In the genomic region with DNA sequence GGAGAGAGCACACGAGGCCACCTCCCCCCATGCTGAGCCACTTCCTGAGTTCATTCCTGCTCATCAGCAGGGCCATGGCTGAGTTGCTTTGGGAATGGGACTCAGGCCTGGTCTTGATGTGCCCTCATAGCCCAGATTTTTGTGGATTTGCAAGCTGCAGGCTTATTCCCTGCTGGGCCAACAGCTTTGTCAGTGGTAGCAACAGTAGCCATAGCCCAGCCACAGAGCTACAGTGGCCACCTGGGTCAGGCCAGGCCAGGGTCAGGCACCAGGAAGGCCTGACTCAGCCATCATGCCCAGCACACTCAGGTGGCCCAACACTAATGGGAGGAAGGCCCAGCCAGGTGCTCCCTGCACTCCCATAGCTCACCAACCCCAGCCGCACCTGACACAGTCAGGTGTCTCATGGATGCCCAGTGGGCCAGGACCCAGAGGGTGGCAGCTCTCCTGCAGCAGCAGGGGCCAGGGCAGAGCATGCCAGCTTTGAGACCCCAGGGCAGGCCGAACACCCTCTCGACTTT, we compare ENCODE assay signal across 14 cellular contexts. TPM values are rescaled to one million over a fixed set of nuclear protein-coding genes. Genes with fewer than 3 reads are reported as not detected.
DNase-seq lines count a peak whose midpoint lies in the region; ATAC-seq and TF ChIP-seq lines count a peak whose summit lies in the region.
"Had no signal": no experiment of that assay in that cellular context is flagged by ENCODE, and none has a peak within 500 bp of the region (broad histone marks: within the 10 kb centered on the region; RNA-seq: fewer than 3 reads in every experiment).

No MANE protein-coding gene starts in this region.

- POLR2A ChIA-PET in activated CD4-positive, alpha-beta memory T cell treated with anti-CD3 and anti-CD28 coated beads for 36 hours (lab: Charles Lee), result no interaction called here

- TF ChIP-seq CTCF in mucosa of descending colon (IDR thresholded peaks at IDR 0.05) (no peak), WERI-Rb-1 (IDR thresholded peaks at IDR 0.05; ENCODE audit: low read depth, low read length) (no peak)

- H2AFZ ChIP-seq in ACC112 (ENCODE audit: low read length, unreplicated experiment), result no peak overlapping the region

- no peak for ATAC-seq in effector memory CD8-positive, alpha-beta T cell (replicated peaks)
- ATAC-seq in mucosa of descending colon, result peak; percentile 27
- no peak for ATAC-seq in HG03521 (IDR thresholded peaks at IDR 0.05; ENCODE audit: unreplicated experiment)

- H3K27me3 ChIP-seq in ACC112 (ENCODE audit: insufficient read depth, low read length) (no peaks in the 10 kb centered on the region), WERI-Rb-1 (ENCODE audit: insufficient read depth, low read depth, severe bottlenecking) (no peaks in the 10 kb centered on the region)
- H3K27me3 ChIP-seq: BE2C, ovary had no signal

- peak overlapping the region; percentile 46 to 49 for H3K27ac Mint-ChIP-seq in effector memory CD8-positive, alpha-beta T cell
- H3K27ac Mint-ChIP-seq in activated CD4-positive, alpha-beta memory T cell treated with anti-CD3 and anti-CD28 coated beads for 36 hours, result no peak overlapping the region

- no peaks in the 10 kb centered on the region for H3K9me3 ChIP-seq in mucosa of descending colon
- H3K9me3 ChIP-seq in WERI-Rb-1 (ENCODE audit: severe bottlenecking), result no peaks in the 10 kb centered on the region
- H3K9me3 ChIP-seq: BE2C, ovary, thoracic aorta had no signal

- peaks cover 5% of the 10 kb centered on the region for H3K36me3 Mint-ChIP-seq in effector memory CD8-positive, alpha-beta T cell (ENCODE audit: insufficient read depth)
- H3K36me3 Mint-ChIP-seq in activated CD4-positive, alpha-beta memory T cell treated with anti-CD3 and anti-CD28 coated beads for 36 hours, result no peaks in the 10 kb centered on the region
- H3K36me3 Mint-ChIP-seq: activated naive CD4-positive, alpha-beta T cell treated with anti-CD3 and anti-CD28 coated beads, Interleukin-2, amount 50 U/mL, for 24 hours had no signal

- H3K27me3 Mint-ChIP-seq in effector memory CD8-positive, alpha-beta T cell, result peaks cover 0 to 6% of the 10 kb centered on the region in 2 donors
- H3K27me3 Mint-ChIP-seq in activated CD4-positive, alpha-beta memory T cell treated with anti-CD3 and anti-CD28 coated beads for 36 hours, result no peaks in the 10 kb centered on the region
- H3K27me3 Mint-ChIP-seq: activated naive CD4-positive, alpha-beta T cell treated with anti-CD3 and anti-CD28 coated beads, Interleukin-2, amount 50 U/mL, for 24 hours had no signal

- no peaks in the 10 kb centered on the region for H3K9me3 Mint-ChIP-seq in effector memory CD8-positive, alpha-beta T cell
- H3K9me3 Mint-ChIP-seq in activated CD4-positive, alpha-beta memory T cell treated with anti-CD3 and anti-CD28 coated beads for 36 hours, result no peaks in the 10 kb centered on the region
- H3K9me3 Mint-ChIP-seq: activated naive CD4-positive, alpha-beta T cell treated with anti-CD3 and anti-CD28 coated beads, Interleukin-2, amount 50 U/mL, for 24 hours had no signal

- intact Hi-C loops in mucosa of descending colon (cut with DNase I, micrococcal nuclease), result no loop called here
- intact Hi-C loops in activated CD4-positive, alpha-beta memory T cell treated with anti-CD3 and anti-CD28 coated beads for 36 hours (cut with micrococcal nuclease), result no loop called here

- H3K27ac ChIP-seq in ACC112 (ENCODE audit: low read depth, low read length) (peak overlapping the region; percentile 35; the same call in 1 of the 2 replicates), WERI-Rb-1 (no peak overlapping the region)
- H3K27ac ChIP-seq: ovary, SK-N-MC, thoracic aorta had no signal

- peaks cover 17% of the 10 kb centered on the region for H3K4me1 ChIP-seq in ACC112 (ENCODE audit: control insufficient read depth, insufficient read depth, low read length, unreplicated experiment)
- peaks cover 4% of the 10 kb centered on the region for H3K4me1 ChIP-seq in mucosa of descending colon (ENCODE audit: low read depth)
- H3K4me1 ChIP-seq: BE2C had no signal

- peaks cover 26 to 42% of the 10 kb centered on the region in 2 donors for H3K4me1 Mint-ChIP-seq in effector memory CD8-positive, alpha-beta T cell (ENCODE audit: low read depth in 2 of 2)
- peaks cover 10% of the 10 kb centered on the region for H3K4me1 Mint-ChIP-seq in activated CD4-positive, alpha-beta memory T cell treated with anti-CD3 and anti-CD28 coated beads for 36 hours (ENCODE audit: low read depth)

- H3K36me3 ChIP-seq in ACC112 (ENCODE audit: insufficient read depth, low read length) (peaks cover 7% of the 10 kb centered on the region; the same call in 1 of the 2 replicates), mucosa of descending colon (ENCODE audit: low read depth) (no peaks in the 10 kb centered on the region), WERI-Rb-1 (no peaks in the 10 kb centered on the region)
- H3K36me3 ChIP-seq: BE2C, ovary had no signal

- H3K4me3 Mint-ChIP-seq in effector memory CD8-positive, alpha-beta T cell, result peak overlapping the region; percentile 55 to 72
- no peak overlapping the region for H3K4me3 Mint-ChIP-seq in activated CD4-positive, alpha-beta memory T cell treated with anti-CD3 and anti-CD28 coated beads for 36 hours
- H3K4me3 Mint-ChIP-seq: activated naive CD4-positive, alpha-beta T cell treated with anti-CD3 and anti-CD28 coated beads, Interleukin-2, amount 50 U/mL, for 24 hours had no signal

- H3K4me3 ChIP-seq in ACC112 (ENCODE audit: low read depth, low read length) (no peak overlapping the region), mucosa of descending colon (no peak overlapping the region), WERI-Rb-1 (ENCODE audit: low read depth, low read length) (no peak overlapping the region)
- H3K4me3 ChIP-seq: ovary, SK-N-MC, thoracic aorta had no signal

- H3K79me2 ChIP-seq in ACC112 (ENCODE audit: control insufficient read depth, insufficient read depth, low read length, unreplicated experiment), result no peaks in the 10 kb centered on the region

- CTCF ChIA-PET in activated CD4-positive, alpha-beta memory T cell treated with anti-CD3 and anti-CD28 coated beads for 36 hours (lab: Charles Lee), result interaction anchor here (0.8 to 1.4 kb wide), 2 partner anchors 43 to 65 kb away, joined by 4 read pairs; no protein-coding TSS in a partner anchor

- DNase-seq in HK-2 (ENCODE audit: unreplicated experiment), result peak; percentile 60
- DNase-seq in effector memory CD8-positive, alpha-beta T cell, result no peak
- no peak for DNase-seq in mucosa of descending colon
- no peak for DNase-seq in DMS79 treated with DMSO at 0.1 percent for 48 hours (lab: John Stamatoyannopoulos, UW)
- no peak for DNase-seq in activated CD4-positive, alpha-beta memory T cell treated with anti-CD3 and anti-CD28 coated beads for 36 hours
- DNase-seq in WERI-Rb-1, result no peak
- DNase-seq: activated CD4-positive, alpha-beta T cell treated with anti-CD3 and anti-CD28 coated beads, Interleukin-2, amount 50 U/mL, for 1 hour; BE2C had no signal

RNA-seq across cellular contexts. Expression of a gene that starts 33.4 kb away (rescaled TPM):
- total RNA-seq in mucosa of descending colon, result 10 to 100 TPM; 36.8 to 43.5 (median 43.5) TPM
- total RNA-seq in activated CD4-positive, alpha-beta memory T cell treated with anti-CD3 and anti-CD28 coated beads for 36 hours, result under 1 TPM; 0.22 to 0.33 TPM

RNA-seq across cellular contexts. Expression of a gene that starts 49.0 kb away (rescaled TPM):
- 1 to 10 TPM in 1 of 3 donors, not detected in 2; 3.5 TPM for total RNA-seq in mucosa of descending colon
- total RNA-seq in activated CD4-positive, alpha-beta memory T cell treated with anti-CD3 and anti-CD28 coated beads for 36 hours, result under 1 TPM in 1 of 2 experiments, not detected in 1; 0.33 TPM
- total RNA-seq: thoracic aorta had no signal

Comparison
In these comparisons a context has a peak if more than half of its experiments do, and no peak if none do; other contexts are left out.
1. RNA of a gene that starts 33.4 kb away (total RNA-seq): 36.8 to 43.5 TPM in mucosa of descending colon; 0.22 to 0.33 TPM in activated CD4-positive, alpha-beta memory T cell treated with anti-CD3 and anti-CD28 coated beads for 36 hours; every median in the first group is over 10 times any median in the second.